ENCODE assay signal across 8 cellular contexts in the genomic region with DNA sequence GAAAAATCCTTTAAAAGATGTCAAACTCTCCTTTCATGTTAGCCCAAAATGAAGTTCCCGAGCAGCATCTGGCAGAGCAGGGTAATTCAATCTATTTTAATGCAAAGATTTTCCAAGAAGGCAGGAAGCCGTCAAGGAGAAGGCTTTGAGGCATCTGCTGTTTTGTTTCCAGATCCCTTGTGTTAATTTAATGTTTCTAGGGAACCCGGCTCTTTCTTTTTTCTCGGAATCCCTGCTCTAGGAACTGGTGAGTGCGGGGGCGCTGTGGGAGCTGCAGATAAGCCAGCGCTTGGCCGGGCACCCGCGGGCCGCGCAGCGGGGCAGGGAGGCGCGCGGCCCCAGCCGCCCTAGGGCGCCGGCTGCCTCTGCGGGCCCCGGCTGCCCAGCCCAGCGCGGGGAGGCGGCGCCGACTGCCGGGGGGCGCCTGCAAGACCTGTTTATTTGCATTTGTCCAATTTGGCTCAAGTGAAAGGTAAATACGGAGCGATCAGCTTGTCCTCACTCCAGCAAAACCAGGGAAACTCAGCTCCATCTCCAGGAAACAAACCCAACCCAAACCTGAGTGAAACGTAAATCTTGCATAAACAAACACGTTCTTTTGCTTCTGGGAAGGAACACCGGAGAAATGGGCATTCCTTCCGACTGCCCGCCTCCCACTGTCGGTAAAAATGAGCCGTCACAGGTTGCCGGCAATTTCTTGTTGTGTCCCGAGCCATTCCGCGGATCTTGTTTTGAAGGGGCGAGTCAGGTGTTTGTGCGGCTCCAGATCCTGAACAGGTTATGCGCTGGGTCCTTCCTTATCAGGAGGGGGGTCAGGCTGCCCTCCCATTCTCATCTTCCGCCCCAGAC.
DNase-seq lines count a peak whose midpoint lies in the region; ATAC-seq and TF ChIP-seq lines count a peak whose summit lies in the region.

No MANE protein-coding gene starts in this region.

- H3K9me3 Mint-ChIP-seq in immature natural killer cell = no peaks in the 10 kb centered on the region

- H3K4me3 ChIP-seq in WERI-Rb-1 (ENCODE audit: low read depth, low read length) (peak overlapping the region; percentile 61), cardiac fibroblast (replicated peaks in 1 of 2; ENCODE audit: low read depth in 2 of 2, low read length in 2 of 2) (peak overlapping the region; percentile 46 to 64), skin epidermis (peak overlapping the region; percentile 37 to 57 (median 49))

- no peaks in the 10 kb centered on the region for H3K36me3 ChIP-seq in WERI-Rb-1

- DNase-seq in NCI-H1417 treated with DMSO at 0.1 percent for 48 hours (lab: John Stamatoyannopoulos, UW) (peak; percentile 67), WERI-Rb-1 (peak; percentile 73), cardiac fibroblast (ENCODE audit: low read depth in 2 of 2) (peak; percentile 67 to 85), immature natural killer cell (peak; percentile 56 to 67 (median 59)), NCI-H1436 (lab: John Stamatoyannopoulos, UW) (no peak)

- no peaks in the 10 kb centered on the region for H3K27me3 ChIP-seq in WERI-Rb-1 (ENCODE audit: insufficient read depth, low read depth, severe bottlenecking)

- TF ChIP-seq CTCF in GM12873 (IDR thresholded peaks at IDR 0.05; ENCODE audit: insufficient read depth, low read depth, low read length, missing control alignments) = peak; percentile 42
- peak; percentile 40; the same call in 1 of the 2 replicates for TF ChIP-seq CTCF in WERI-Rb-1 (IDR thresholded peaks at IDR 0.05; ENCODE audit: low read depth, low read length)
- TF ChIP-seq CTCF in cardiac fibroblast (IDR thresholded peaks at IDR 0.05; ENCODE audit: low read depth, low read length) = peak; percentile 26

- peaks cover 31 to 38% of the 10 kb centered on the region in 2 donors for H3K4me1 Mint-ChIP-seq in immature natural killer cell

- peak overlapping the region; percentile 88 to 98 (median 96) for H3K27ac Mint-ChIP-seq in immature natural killer cell

- peaks cover 0 to 2% (median 0%) of the 10 kb centered on the region in 3 donors for H3K27me3 Mint-ChIP-seq in immature natural killer cell (ENCODE audit: low read depth in 3 of 3)

- peak; percentile 85 for ATAC-seq in HG02763 (IDR thresholded peaks at IDR 0.05; ENCODE audit: unreplicated experiment)

- H3K4me3 Mint-ChIP-seq in immature natural killer cell = peak overlapping the region; percentile 92 to 99 (median 96)

- H3K9me3 ChIP-seq in WERI-Rb-1 (ENCODE audit: severe bottlenecking) = peaks cover 2% of the 10 kb centered on the region

- H3K27ac ChIP-seq in WERI-Rb-1 (peak overlapping the region; percentile 36; the same call in 1 of the 2 replicates), skin epidermis (peak overlapping the region in 20 of 21 experiments; percentile 58 to 91 (median 82))

- no peaks in the 10 kb centered on the region for H3K36me3 Mint-ChIP-seq in immature natural killer cell
